ENCODE assay signal across 8 cellular contexts in the genomic region with DNA sequence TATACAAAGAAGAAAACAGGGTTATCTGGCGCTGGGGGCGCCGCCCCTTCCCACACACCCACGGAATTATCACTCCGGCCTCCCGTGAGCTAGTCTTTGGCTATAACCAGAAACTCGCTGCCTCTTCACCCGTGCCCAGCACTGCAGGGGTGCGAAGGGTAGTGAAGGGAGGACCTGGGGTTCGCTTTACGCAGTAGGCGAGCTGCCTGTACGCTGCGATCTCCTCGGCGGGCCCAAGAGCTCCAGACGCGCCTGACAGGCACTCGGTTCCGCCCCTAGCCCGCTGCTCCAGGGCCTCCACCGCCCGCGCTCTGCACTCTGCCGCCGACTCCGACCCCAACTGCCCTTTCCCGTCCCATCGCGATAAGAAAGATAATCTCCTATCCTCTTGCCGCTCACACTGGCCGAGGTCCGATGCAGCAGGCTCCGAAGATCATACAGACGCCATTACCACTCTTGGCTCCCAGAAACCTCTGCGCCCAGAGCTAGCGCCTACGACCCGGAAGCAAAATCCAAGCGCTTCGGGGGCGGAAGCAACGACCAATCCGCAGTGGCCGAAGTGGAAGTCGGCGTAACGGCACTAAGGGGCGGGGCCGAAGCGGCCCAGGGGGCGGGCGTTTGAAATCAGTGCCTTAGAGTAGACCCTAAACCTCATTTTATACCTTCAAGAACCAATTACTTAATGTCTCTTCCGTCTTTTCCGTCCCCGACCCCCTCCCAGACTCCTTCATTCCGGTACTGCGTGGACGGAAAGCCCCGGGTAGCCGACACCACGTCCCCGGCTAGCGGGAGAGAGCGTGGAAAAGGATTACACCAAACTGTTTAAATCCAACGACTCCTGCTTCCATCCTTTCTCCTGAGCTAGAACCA. TPM values are rescaled to one million over a fixed set of nuclear protein-coding genes. Genes with fewer than 3 reads are reported as not detected.
A peak's percentile ranks its signal among the peaks of the same experiment; 100 is the strongest.
DNase-seq lines count a peak whose midpoint lies in the region; ATAC-seq, FAIRE-seq and TF ChIP-seq lines count a peak whose summit lies in the region.

A gene (minus strand): TSS at position 458 of the 870 bp plus-strand sequence. CDS start 1,371 bp downstream, outside the sequence.
A gene (plus strand): TSS at position 611 of the 870 bp plus-strand sequence. CDS start 23,664 bp downstream, outside the sequence.

- no peaks in the 10 kb centered on the region for H3K9me3 ChIP-seq in HepG2 (ENCODE audit: low read length)

- H3K9ac ChIP-seq in HepG2 (ENCODE audit: insufficient read depth, low read depth, low read length), result peak within 1 kb of the TSS; percentile 95

- peak; percentile 97 for DNase-seq in CD1c-positive myeloid dendritic cell (ENCODE audit: extremely low spot score)
- peak; percentile 59 for DNase-seq in NCI-H748 treated with DMSO at 0.1 percent for 48 hours (lab: John Stamatoyannopoulos, UW)
- DNase-seq in activated CD4-positive, alpha-beta T cell treated with anti-CD3 and anti-CD28 coated beads, Interleukin-2, amount 50 U/mL, for 4 hours, result peak; percentile 93 to 94
- DNase-seq in dermis microvascular lymphatic vessel endothelial cell (ENCODE audit: low read depth in 2 of 2), result peak; percentile 83 to 94
- peak; percentile 87 for DNase-seq in HepG2 (ENCODE audit: low spot score)
- DNase-seq in stimulated activated CD4-positive, alpha-beta T cell treated with anti-CD3 and anti-CD28 coated beads, Interleukin-2, amount 100 ng/mL, for 48 hours, result peak; percentile 86 to 93

- peak; percentile 59 for FAIRE-seq in HepG2 (lab: Jason Lieb, UNC)

- peak within 1 kb of the TSS; percentile 93 for H2AFZ ChIP-seq in HepG2 (ENCODE audit: low read length)

- H3K27me3 ChIP-seq in HepG2 (ENCODE audit: control insufficient read depth in 1 of 2, insufficient read depth in 2 of 2, low read length in 2 of 2), result no peaks in the 10 kb centered on the region; a peak in 1 of 5 replicates

- H3K36me3 ChIP-seq in HepG2 (replicated peaks in 1 of 2; ENCODE audit: control insufficient read depth in 1 of 2, insufficient read depth in 2 of 2, low read length in 2 of 2), result peaks cover 3 to 30% of the 10 kb centered on the region in 2 experiments

- intact Hi-C loops in HepG2 (cut with micrococcal nuclease; ENCODE audit: unreplicated experiment), result loop anchor here (1.0 to 10.0 kb wide), 3 partner anchors 95 to 791 kb away; no protein-coding TSS in a partner anchor

- POLR2A ChIA-PET in HepG2 (lab: Yijun Ruan, JAX), result interaction anchor here (0.7 to 2.2 kb wide), 9 partner anchors 12 to 817 kb away, joined by 3 to 42 read pairs (median 4); a partner anchor contains a TSS

- H3K79me2 ChIP-seq in HepG2 (ENCODE audit: insufficient read depth, low read length), result peaks cover 17% of the 10 kb centered on the region

- TF ChIP-seq POLR2A in HepG2 (IDR thresholded peaks at IDR 0.05; ENCODE audit: insufficient read depth in 1 of 2, low read depth in 2 of 2, low read length in 2 of 2), result peak; percentile 81 to 87

- WGBS in HepG2 (ENCODE audit: low lambda C conversion rate), result under 1% methylated on average over 16 of the region's 66 CpGs

- TSS peak; percentile 62 for BruUV-seq in HepG2 (replicated peaks; lab: Mats Ljungman, UMichigan)

- H3K4me1 ChIP-seq in HepG2 (ENCODE audit: insufficient read depth, low read length), result peaks cover 25% of the 10 kb centered on the region

- peak within 1 kb of the TSS; percentile 72 for H3K4me2 ChIP-seq in HepG2 (ENCODE audit: low read depth, low read length)

- 0 out of 2 replicates have a peak, but pooled peaks have one; percentile 14 for TF ChIP-seq RAD21 in HepG2 (CRISPR knock-in tag; IDR thresholded peaks at IDR 0.05)

- peak within 1 kb of the TSS; percentile 81 for H3K27ac ChIP-seq in HepG2 (ENCODE audit: extremely low read length, insufficient read depth, low read length)

- H3K4me3 ChIP-seq in HepG2 (replicated peaks in 1 of 3; ENCODE audit: insufficient read depth in 1 of 3, low read depth in 2 of 3, low read length in 3 of 3), result peak within 1 kb of the TSS; percentile 93 to 99 (median 97)

- no peaks in the 10 kb centered on the region; the same call in 1 of the 2 replicates for H4K20me1 ChIP-seq in HepG2 (ENCODE audit: insufficient read depth, low read length)

- in situ Hi-C loops in HepG2 (cut with HindIII; ENCODE audit: extremely low pct_ligation_motif_present, low pct_unique_long_range_greater_than_20kb), result no loop called here

- no peak for TF ChIP-seq CTCF in HepG2 (CRISPR knock-in tag; IDR thresholded peaks at IDR 0.05)

- ATAC-seq in GM19397 (IDR thresholded peaks at IDR 0.05; ENCODE audit: unreplicated experiment) (peak; percentile 100), HG03565 (IDR thresholded peaks at IDR 0.05; ENCODE audit: unreplicated experiment) (peak; percentile 100), HepG2 (peak; percentile 100)

- 0 out of 4 replicates have a peak, but pooled peaks of 1 of the 2 experiments have one; percentile 20 for TF ChIP-seq EP300 in HepG2 (IDR thresholded peaks at IDR 0.05; ENCODE audit: low read depth in 2 of 2, low read length in 2 of 2)
- TF ChIP-seq EP300 in HepG2 (CRISPR knock-in tag; IDR thresholded peaks at IDR 0.05; ENCODE audit: borderline replicate concordance), result no peak

- CTCF ChIA-PET in HepG2 (lab: Yijun Ruan, JAX; ENCODE audit: low intra/inter-chr PET ratio, low total read pairs), result no interaction called here

TF ChIP-seq in HepG2, 621 proteins besides CTCF, POLR2A, EP300 and RAD21 (continues in another document):
- TF ChIP-seq ZBTB21 (CRISPR knock-in tag; IDR thresholded peaks at IDR 0.05) (no peak), YEATS2 (CRISPR knock-in tag; IDR thresholded peaks at IDR 0.05; ENCODE audit: borderline replicate concordance) (peak; percentile 92), ZNF772 (CRISPR knock-in tag; IDR thresholded peaks at IDR 0.05) (peak; percentile 58; the same call in 1 of the 2 replicates), MED8 (CRISPR knock-in tag; IDR thresholded peaks at IDR 0.05; ENCODE audit: insufficient replicate concordance) (peak; percentile 28)
- TF ChIP-seq, protein P1, sequence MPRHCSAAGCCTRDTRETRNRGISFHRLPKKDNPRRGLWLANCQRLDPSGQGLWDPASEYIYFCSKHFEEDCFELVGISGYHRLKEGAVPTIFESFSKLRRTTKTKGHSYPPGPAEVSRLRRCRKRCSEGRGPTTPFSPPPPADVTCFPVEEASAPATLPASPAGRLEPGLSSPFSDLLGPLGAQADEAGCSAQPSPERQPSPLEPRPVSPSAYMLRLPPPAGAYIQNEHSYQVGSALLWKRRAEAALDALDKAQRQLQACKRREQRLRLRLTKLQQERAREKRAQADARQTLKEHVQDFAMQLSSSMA (CRISPR knock-in tag; IDR thresholded peaks at IDR 0.05), result 0 out of 2 replicates have a peak, but pooled peaks have one; percentile 45

RNA-seq across cellular contexts. Expression of the first gene that starts in this region (rescaled TPM):
- total RNA-seq in dermis microvascular lymphatic vessel endothelial cell (23.0 and 27.5 TPM in 2 replicates), HepG2 (2016; rRNA removed; fragmentation: Illumina TruSeq; extraction: Trizol) (61.2 and 73.7 TPM in 2 replicates)
- 41.5 and 45.6 TPM in 2 replicates for total RNA-seq in HepG2 (2016; cell fraction: cytosol; rRNA removed; fragmentation: Illumina TruSeq; extraction: Trizol; ENCODE audit: low read depth)
- total RNA-seq in HepG2 (2016; cell fraction: insoluble cytoplasmic fraction; rRNA removed; fragmentation: Illumina TruSeq; extraction: Trizol), result 63.8 and 74.1 TPM in 2 replicates
- total RNA-seq in HepG2 (2016; cell fraction: membrane; rRNA removed; fragmentation: Illumina TruSeq; extraction: Trizol), result 40.8 and 43.7 TPM in 2 replicates
- 42.3 and 46.0 TPM in 2 replicates for total RNA-seq in HepG2 (2016; cell fraction: nucleus; rRNA removed; fragmentation: Illumina TruSeq; extraction: Trizol)
- 26.0 and 27.6 TPM in 2 replicates for polyA plus RNA-seq in HepG2 (2011; rRNA removed)
- 10.0 and 18.5 TPM in 2 replicates for polyA plus RNA-seq in HepG2 (2011; cell fraction: cytosol; rRNA removed)
- 18.8 and 23.9 TPM in 2 replicates for polyA plus RNA-seq in HepG2 (2011; cell fraction: nucleus; rRNA removed)
- 40.3 and 49.4 TPM in 2 replicates for polyA plus RNA-seq in HepG2 (2012)
- 39.3 and 49.7 TPM in 2 replicates for polyA plus RNA-seq in HepG2 (2016; cell fraction: cytosol; fragmentation: Illumina TruSeq; extraction: Trizol; ENCODE audit: low read depth)
- 85.1 and 88.1 TPM in 2 replicates for polyA plus RNA-seq in HepG2 (2016; cell fraction: insoluble cytoplasmic fraction; fragmentation: Illumina TruSeq; extraction: Trizol; ENCODE audit: low read depth)
- 42.4 and 46.8 TPM in 2 replicates for polyA plus RNA-seq in HepG2 (2016; cell fraction: membrane; fragmentation: Illumina TruSeq; extraction: Trizol; ENCODE audit: low read depth)
- polyA plus RNA-seq in HepG2 (2016; cell fraction: nucleus; fragmentation: Illumina TruSeq; extraction: Trizol; ENCODE audit: insufficient read depth, low read depth), result 79.7 TPM in 2 replicates
- polyA minus RNA-seq in HepG2 (2011; rRNA and poly(A)+ RNA removed; ENCODE audit: low replicate concordance), result 4.7 and 10.9 TPM in 2 replicates
- 10.6 and 13.9 TPM in 2 replicates for polyA minus RNA-seq in HepG2 (2011; cell fraction: cytosol; rRNA and poly(A)+ RNA removed)
- polyA minus RNA-seq in HepG2 (2011; cell fraction: nucleus; rRNA and poly(A)+ RNA removed), result 60.4 and 61.5 TPM in 2 replicates

RNA-seq across cellular contexts. Expression of the second gene that starts in this region (rescaled TPM):
- total RNA-seq in dermis microvascular lymphatic vessel endothelial cell (0.39 and 0.51 TPM in 2 replicates), HepG2 (2016; rRNA removed; fragmentation: Illumina TruSeq; extraction: Trizol) (1.3 and 2.0 TPM in 2 replicates)
- total RNA-seq in HepG2 (2016; cell fraction: cytosol; rRNA removed; fragmentation: Illumina TruSeq; extraction: Trizol; ENCODE audit: low read depth), result 0.44 and 0.61 TPM in 2 replicates
- 1.3 and 1.8 TPM in 2 replicates for total RNA-seq in HepG2 (2016; cell fraction: insoluble cytoplasmic fraction; rRNA removed; fragmentation: Illumina TruSeq; extraction: Trizol)
- total RNA-seq in HepG2 (2016; cell fraction: membrane; rRNA removed; fragmentation: Illumina TruSeq; extraction: Trizol), result 0.83 and 1.2 TPM in 2 replicates
- total RNA-seq in HepG2 (2016; cell fraction: nucleus; rRNA removed; fragmentation: Illumina TruSeq; extraction: Trizol), result 1.3 TPM in 2 replicates
- 0.96 and 1.4 TPM in 2 replicates for polyA plus RNA-seq in HepG2 (2011; rRNA removed)
- 1.3 and 1.5 TPM in 2 replicates for polyA plus RNA-seq in HepG2 (2011; cell fraction: cytosol; rRNA removed)
- polyA plus RNA-seq in HepG2 (2011; cell fraction: nucleus; rRNA removed), result 0.90 and 1.0 TPM in 2 replicates
- 1.0 and 1.3 TPM in 2 replicates for polyA plus RNA-seq in HepG2 (2012)
- 0.07 and 0.12 TPM in 2 replicates for polyA plus RNA-seq in HepG2 (2016; cell fraction: cytosol; fragmentation: Illumina TruSeq; extraction: Trizol; ENCODE audit: low read depth)
- 1.7 and 2.0 TPM in 2 replicates for polyA plus RNA-seq in HepG2 (2016; cell fraction: insoluble cytoplasmic fraction; fragmentation: Illumina TruSeq; extraction: Trizol; ENCODE audit: low read depth)
- polyA plus RNA-seq in HepG2 (2016; cell fraction: membrane; fragmentation: Illumina TruSeq; extraction: Trizol; ENCODE audit: low read depth), result 0.34 and 0.38 TPM in 2 replicates
- polyA plus RNA-seq in HepG2 (2016; cell fraction: nucleus; fragmentation: Illumina TruSeq; extraction: Trizol; ENCODE audit: insufficient read depth, low read depth), result 0.82 and 1.1 TPM in 2 replicates
- polyA minus RNA-seq in HepG2 (2011; rRNA and poly(A)+ RNA removed; ENCODE audit: low replicate concordance), result 1.8 and 3.3 TPM in 2 replicates
- 0.89 and 0.97 TPM in 2 replicates for polyA minus RNA-seq in HepG2 (2011; cell fraction: cytosol; rRNA and poly(A)+ RNA removed)
- 1.5 and 2.3 TPM in 2 replicates for polyA minus RNA-seq in HepG2 (2011; cell fraction: nucleus; rRNA and poly(A)+ RNA removed)

Comparison
In these comparisons a context has a peak if more than half of its experiments do, and no peak if none do; other contexts are left out.
1. Peak in every context shown above with its lines: DNase-seq, ATAC-seq, H3K4me3 ChIP-seq and H3K27ac ChIP-seq.